In genomic region chr1:228756457-228756856, GRCh38 we compare ENCODE assay signal across 35 cellular contexts.
"Had no signal": no experiment of that assay in that cellular context is flagged by ENCODE, and none has a peak within 500 bp of the region (broad histone marks: within the 10 kb centered on the region; RNA-seq: fewer than 3 reads in every experiment).

No MANE protein-coding gene starts in this region.

- H3K9me3 ChIP-seq: MG63 had no signal

- DNase-seq: Karpas-422, Kasumi-1, MG63, MM.1S, MV-4-11, NCI-H1048, NCI-H1092, NCI-H1092 treated with DMSO at 0.1 percent for 48 hours, NCI-H1105, NCI-H1105 treated with DMSO at 0.1 percent for 48 hours, NCI-H1417, NCI-H1417 treated with DMSO at 0.1 percent for 48 hours, NCI-H1436, NCI-H1436 treated with DMSO at 0.1 percent for 48 hours, NCI-H146, NCI-H1694, NCI-H1694 treated with DMSO at 0.1 percent for 48 hours, NCI-H187, NCI-H187 treated with DMSO at 0.1 percent for 48 hours, NCI-H1930, NCI-H2029, NCI-H2029 treated with DMSO at 0.1 percent for 48 hours, NCI-H2081, NCI-H2081 treated with DMSO at 0.1 percent for 48 hours, NCI-H2107, NCI-H2171, NCI-H2171 treated with DMSO at 0.1 percent for 48 hours, NCI-H2227 treated with DMSO at 0.1 percent for 48 hours, NCI-H226, NCI-H345, NCI-H446, NCI-H446 treated with DMSO at 0.1 percent for 48 hours, NCI-H510A, NCI-H510A treated with DMSO at 0.1 percent for 48 hours, NCI-H524 had no signal

- H3K36me3 ChIP-seq: MG63 had no signal

- H3K4me3 ChIP-seq: MG63 had no signal
